Comparison of ENCODE assay signal across 10 cellular contexts in genomic region chr11:12864316-12865156, GRCh38.
DNase-seq lines count a peak whose midpoint lies in the region; ATAC-seq and TF ChIP-seq lines count a peak whose summit lies in the region.
"Had no signal": no experiment of that assay in that cellular context is flagged by ENCODE, and none has a peak within 500 bp of the region (broad histone marks: within the 10 kb centered on the region; RNA-seq: fewer than 3 reads in every experiment).

No MANE protein-coding gene starts in this region.

- no peak overlapping the region for H2AFZ ChIP-seq in SK-N-SH (ENCODE audit: low read depth)

- no peaks in the 10 kb centered on the region for H3K9me3 Mint-ChIP-seq in CD4-positive, alpha-beta memory T cell
- no peaks in the 10 kb centered on the region for H3K9me3 Mint-ChIP-seq in activated T-cell treated with anti-CD3 and anti-CD28 coated beads, Interleukin-2, amount 50 U/mL, for 72 hours

- no peak overlapping the region for H3K4me3 ChIP-seq in SK-N-SH (ENCODE audit: low read depth in 2 of 2, low read length in 1 of 2)
- H3K4me3 ChIP-seq in CD4-positive, alpha-beta memory T cell (ENCODE audit: low read length in 2 of 2), result no peak overlapping the region

- WGBS in SK-N-SH (ENCODE audit: low lambda C conversion rate), result 84% methylated on average over 13 of the region's 13 CpGs

- H3K27me3 ChIP-seq in SK-N-SH (ENCODE audit: insufficient read depth), result no peaks in the 10 kb centered on the region
- H3K27me3 ChIP-seq in CD4-positive, alpha-beta memory T cell (ENCODE audit: insufficient read depth, low read length), result no peaks in the 10 kb centered on the region

- TF ChIP-seq RAD21 in SK-N-SH (IDR thresholded peaks at IDR 0.05; ENCODE audit: low read length), result no peak

- H3K79me2 ChIP-seq in SK-N-SH (ENCODE audit: insufficient read depth), result peaks cover 80% of the 10 kb centered on the region

- CTCF ChIA-PET in SK-N-SH (lab: Yijun Ruan, JAX), result interaction anchor here (0.6 to 2.6 kb wide), 8 partner anchors 18 to 533 kb away, joined by 3 to 7 read pairs (median 4); no protein-coding TSS in a partner anchor
- CTCF ChIA-PET in CD4-positive, alpha-beta memory T cell (lab: Charles Lee; ENCODE audit: partially characterized antibody), result interaction anchor here (0.6 kb wide), 1 partner anchor 442 kb away, joined by 4 read pairs; no protein-coding TSS in a partner anchor

- H3K9me3 ChIP-seq in SK-N-SH, result no peaks in the 10 kb centered on the region
- H3K9me3 ChIP-seq in CD4-positive, alpha-beta memory T cell (ENCODE audit: control insufficient read depth in 1 of 2, low read length in 2 of 2), result no peaks in the 10 kb centered on the region

- no peaks in the 10 kb centered on the region for H3K36me3 Mint-ChIP-seq in CD4-positive, alpha-beta memory T cell
- peaks cover 0 to 1% of the 10 kb centered on the region in 2 donors for H3K36me3 Mint-ChIP-seq in activated T-cell treated with anti-CD3 and anti-CD28 coated beads, Interleukin-2, amount 50 U/mL, for 72 hours (ENCODE audit: insufficient read depth in 2 of 2)

- peaks cover 29% of the 10 kb centered on the region for H4K20me1 ChIP-seq in SK-N-SH (ENCODE audit: insufficient read depth)

- intact Hi-C loops in CD4-positive, alpha-beta memory T cell (cut with micrococcal nuclease), result no loop called here

- H3K4me1 ChIP-seq in SK-N-SH (ENCODE audit: control insufficient read depth in 1 of 2, insufficient read depth in 2 of 2, low read depth in 1 of 2, low read length in 1 of 2), result peaks cover 36 to 51% of the 10 kb centered on the region in 2 experiments
- no peaks in the 10 kb centered on the region for H3K4me1 ChIP-seq in CD4-positive, alpha-beta memory T cell (ENCODE audit: insufficient read depth, low read length)

- H3K4me2 ChIP-seq in SK-N-SH, result no peak overlapping the region

- peak; percentile 35 for DNase-seq in DMS79 treated with DMSO at 0.1 percent for 48 hours (lab: John Stamatoyannopoulos, UW)
- no peak for DNase-seq in DMS79 (lab: John Stamatoyannopoulos, UW)
- DNase-seq in SK-N-SH, result peak; percentile 47
- DNase-seq in iPS DF 4.7 (ENCODE audit: extremely low read depth, low spot score), result peak; percentile 100
- peak; percentile 64 for DNase-seq in superior temporal gyrus (ENCODE audit: extremely low spot score)
- DNase-seq in CD4-positive, alpha-beta memory T cell, result no peak
- DNase-seq in activated T-cell treated with anti-CD3 and anti-CD28 coated beads, Interleukin-2, amount 50 U/mL, for 72 hours, result no peak
- DNase-seq in T1000 (lab: John Stamatoyannopoulos, UW), result no peak
- DNase-seq: activated CD8-positive, alpha-beta memory T cell treated with anti-CD3 and anti-CD28 coated beads, Interleukin-2, amount 50 U/mL, for 4 hours had no signal

- peak overlapping the region in 4 of 8 donors; percentile 2 to 44 (median 26) for H3K4me3 Mint-ChIP-seq in CD4-positive, alpha-beta memory T cell
- no peak overlapping the region for H3K4me3 Mint-ChIP-seq in activated T-cell treated with anti-CD3 and anti-CD28 coated beads, Interleukin-2, amount 50 U/mL, for 72 hours

- peaks cover 19 to 24% of the 10 kb centered on the region in 2 experiments for H3K36me3 ChIP-seq in SK-N-SH (replicated peaks in 1 of 2; ENCODE audit: control insufficient read depth in 1 of 2, insufficient read depth in 2 of 2, low read length in 1 of 2)
- no peaks in the 10 kb centered on the region for H3K36me3 ChIP-seq in CD4-positive, alpha-beta memory T cell (ENCODE audit: insufficient read depth, low read length)

- H3K9me2 ChIP-seq in SK-N-SH, result no peaks in the 10 kb centered on the region

- no peak for TF ChIP-seq EP300 in SK-N-SH (IDR thresholded peaks at IDR 0.05; ENCODE audit: borderline replicate concordance in 1 of 2, low read depth in 1 of 2, low read length in 1 of 2)

- H3K4me1 Mint-ChIP-seq in CD4-positive, alpha-beta memory T cell, result peaks cover 4 to 7% (median 5%) of the 10 kb centered on the region in 4 donors
- H3K4me1 Mint-ChIP-seq in activated T-cell treated with anti-CD3 and anti-CD28 coated beads, Interleukin-2, amount 50 U/mL, for 72 hours (ENCODE audit: low read depth), result peaks cover 4% of the 10 kb centered on the region

- no peak for TF ChIP-seq CTCF in SK-N-SH (IDR thresholded peaks at IDR 0.05)

- H3K27ac Mint-ChIP-seq in CD4-positive, alpha-beta memory T cell, result no peak overlapping the region
- no peak overlapping the region for H3K27ac Mint-ChIP-seq in activated T-cell treated with anti-CD3 and anti-CD28 coated beads, Interleukin-2, amount 50 U/mL, for 72 hours

- 0 out of 2 replicates have a peak overlapping the region, but pooled peaks have one; percentile 10 for H3K9ac ChIP-seq in SK-N-SH

- no peak for ATAC-seq in activated T-cell treated with anti-CD3 and anti-CD28 coated beads, Interleukin-2, amount 50 U/mL, for 72 hours (replicated peaks in 1 of 2)

- H3K27me3 Mint-ChIP-seq in CD4-positive, alpha-beta memory T cell, result peaks cover 25 to 43% of the 10 kb centered on the region in 2 donors
- peaks cover 56% of the 10 kb centered on the region for H3K27me3 Mint-ChIP-seq in activated T-cell treated with anti-CD3 and anti-CD28 coated beads, Interleukin-2, amount 50 U/mL, for 72 hours (ENCODE audit: low read depth)

- peaks cover 23% of the 10 kb centered on the region for H3F3A ChIP-seq in SK-N-SH (replicated peaks; ENCODE audit: insufficient read depth)

- POLR2A ChIA-PET in SK-N-SH (lab: Yijun Ruan, JAX), result interaction anchor here (1.5 to 1.9 kb wide), 2 partner anchors 19 to 50 kb away, joined by 3 to 5 read pairs; no protein-coding TSS in a partner anchor
- POLR2A ChIA-PET in CD4-positive, alpha-beta memory T cell (lab: Charles Lee; ENCODE audit: partially characterized antibody), result no interaction called here

- H3K27ac ChIP-seq in SK-N-SH (ENCODE audit: low read depth in 2 of 2, low read length in 1 of 2), result peak overlapping the region; percentile 88 to 93
- no peak overlapping the region for H3K27ac ChIP-seq in CD4-positive, alpha-beta memory T cell (ENCODE audit: low read depth, low read length)
- H3K27ac ChIP-seq: 22Rv1 had no signal

TF ChIP-seq in SK-N-SH, 30 proteins besides CTCF, POLR2A, EP300 and RAD21:
- TF ChIP-seq FOXJ3 (CRISPR knock-in tag; IDR thresholded peaks at IDR 0.05) (no peak), MXI1 (IDR thresholded peaks at IDR 0.05; ENCODE audit: low read depth, low read length) (peak; percentile 31; the same call in 1 of the 2 replicates)

Comparison
In these comparisons a context has a peak if more than half of its experiments do, and no peak if none do; other contexts are left out.
1. DNase-seq: peak in DMS79 treated with DMSO at 0.1 percent for 48 hours (single experiment), SK-N-SH (single experiment), iPS DF 4.7 (single experiment) and superior temporal gyrus (single experiment); none in DMS79 (single experiment), CD4-positive, alpha-beta memory T cell (0 of 5), activated T-cell treated with anti-CD3 and anti-CD28 coated beads, Interleukin-2, amount 50 U/mL, for 72 hours (0 of 2) and T1000 (single experiment).